ENCODE assay signal across 8 cellular contexts in genomic region chr9:128881884-128882676, GRCh38. TPM values are rescaled to one million over a fixed set of nuclear protein-coding genes. Genes with fewer than 3 reads are reported as not detected.
DNase-seq lines count a peak whose midpoint lies in the region; ATAC-seq and TF ChIP-seq lines count a peak whose summit lies in the region.

Gene KYAT1, minus strand, starts transcription at chr9:128881950. Its CDS starts 36,545 bp downstream, at chr9:128845405.
Gene LRRC8A, plus strand, starts transcription at chr9:128882133. Its CDS starts 25,032 bp downstream, at chr9:128907165.

- H3K9me3 Mint-ChIP-seq in activated B cell treated with CpG ODN at 0.5 μM for 24 hours = no peaks in the 10 kb centered on the region

- peak within 1 kb of the TSS; percentile 95 for H3K4me2 ChIP-seq in smooth muscle cell

- POLR2A ChIA-PET in activated B cell treated with CpG ODN at 0.5 μM for 24 hours (lab: Charles Lee) = interaction anchor here (0.5 to 2.0 kb wide), 11 partner anchors 11 to 604 kb away, joined by 3 to 7 read pairs (median 4); partner anchors contain the start of genes ENDOG, SPOUT1 and ZDHHC12

- ATAC-seq in GM19025 (IDR thresholded peaks at IDR 0.05; ENCODE audit: low read depth, unreplicated experiment) (peak; percentile 89), HG03280 (IDR thresholded peaks at IDR 0.05; ENCODE audit: unreplicated experiment) (peak; percentile 90), activated B cell treated with CpG ODN at 0.5 μM for 24 hours (ENCODE audit: low read depth) (peak; percentile 90)

- H3K27me3 ChIP-seq in smooth muscle cell (ENCODE audit: low read depth) = no peaks in the 10 kb centered on the region

- peak; percentile 81 for DNase-seq in AG09319 (ENCODE audit: extremely low read depth, low read depth)
- peak; percentile 98 for DNase-seq in NCI-H345 (lab: John Stamatoyannopoulos, UW)
- DNase-seq in activated B cell treated with CpG ODN at 0.5 μM for 24 hours = peak; percentile 98
- peak; percentile 95 for DNase-seq in cardiac fibroblast (ENCODE audit: low read depth in 2 of 2)
- DNase-seq in iPS-NIHi7 (ENCODE audit: extremely low spot score) = peak; percentile 93
- DNase-seq in smooth muscle cell (lab: John Stamatoyannopoulos, UW; ENCODE audit: unreplicated experiment) = peak; percentile 88

- peaks cover 3% of the 10 kb centered on the region for H3F3A ChIP-seq in smooth muscle cell (ENCODE audit: low read depth)

- peaks cover 18% of the 10 kb centered on the region for H3K36me3 Mint-ChIP-seq in activated B cell treated with CpG ODN at 0.5 μM for 24 hours (ENCODE audit: low read depth)

- H3K4me3 ChIP-seq in cardiac fibroblast (replicated peaks in 1 of 2; ENCODE audit: low read depth in 2 of 2, low read length in 2 of 2) (peak within 1 kb of the TSS; percentile 66 to 88), smooth muscle cell (peak within 1 kb of the TSS; percentile 77)

- peaks cover 57% of the 10 kb centered on the region for H3K79me2 ChIP-seq in smooth muscle cell (ENCODE audit: low read depth)

- H3K9me3 ChIP-seq in smooth muscle cell (replicated peaks; ENCODE audit: low read depth) = no peaks in the 10 kb centered on the region

- H3K4me1 Mint-ChIP-seq in activated B cell treated with CpG ODN at 0.5 μM for 24 hours = peaks cover 34% of the 10 kb centered on the region

- H3K27ac ChIP-seq in smooth muscle cell (ENCODE audit: low read depth) = peak within 1 kb of the TSS; percentile 83

- peak within 1 kb of the TSS; percentile 93 for H3K9ac ChIP-seq in smooth muscle cell (ENCODE audit: low read depth)

- peaks cover 46% of the 10 kb centered on the region for H4K20me1 ChIP-seq in smooth muscle cell (ENCODE audit: low read depth)

- H3K27me3 Mint-ChIP-seq in activated B cell treated with CpG ODN at 0.5 μM for 24 hours = no peaks in the 10 kb centered on the region

- under 1% methylated on average over 44 of the region's 70 CpGs for WGBS in smooth muscle cell (ENCODE audit: low lambda C conversion rate)

- H2AFZ ChIP-seq in smooth muscle cell (ENCODE audit: low read depth) = peak within 1 kb of the TSS; percentile 79

- peaks cover 13% of the 10 kb centered on the region for H3K4me1 ChIP-seq in smooth muscle cell (ENCODE audit: low read depth)

- CTCF ChIA-PET in activated B cell treated with CpG ODN at 0.5 μM for 24 hours (lab: Charles Lee) = interaction anchor here (1.5 kb wide), 1 partner anchor 47 kb away, joined by 5 read pairs; no protein-coding TSS in a partner anchor

- intact Hi-C loops in activated B cell treated with CpG ODN at 0.5 μM for 24 hours (cut with micrococcal nuclease) = loop anchor here (1.0 to 5.0 kb wide), 14 partner anchors 19 to 1430 kb away; partner anchors contain the start of genes DOLK, DYNC2I2, ENDOG and GLE1

- peak within 1 kb of the TSS; percentile 94 for H3K4me3 Mint-ChIP-seq in activated B cell treated with CpG ODN at 0.5 μM for 24 hours

- no peaks in the 10 kb centered on the region for H3K36me3 ChIP-seq in smooth muscle cell (ENCODE audit: low read depth)

- peak within 1 kb of the TSS; percentile 84 for H3K27ac Mint-ChIP-seq in activated B cell treated with CpG ODN at 0.5 μM for 24 hours

- TF ChIP-seq CTCF in AG09319 (IDR thresholded peaks at IDR 0.05; ENCODE audit: low read depth, low read length) (no peak), activated B cell treated with CpG ODN at 0.5 μM for 24 hours (IDR thresholded peaks at IDR 0.05) (no peak), cardiac fibroblast (IDR thresholded peaks at IDR 0.05; ENCODE audit: low read depth, low read length) (no peak), smooth muscle cell (IDR thresholded peaks at IDR 0.05; ENCODE audit: borderline replicate concordance, insufficient read depth, poor library complexity, severe bottlenecking) (no peak)

RNA-seq across cellular contexts. Expression of gene KYAT1, which starts in this region (rescaled TPM):
- total RNA-seq in activated B cell treated with CpG ODN at 0.5 μM for 24 hours (2.0 and 4.3 TPM in 2 replicates), smooth muscle cell (3.1 and 10.2 TPM in 2 replicates)
- polyA plus RNA-seq in smooth muscle cell = 7.7 and 9.3 TPM in 2 replicates

RNA-seq across cellular contexts. Expression of gene LRRC8A, which starts in this region (rescaled TPM):
- total RNA-seq in activated B cell treated with CpG ODN at 0.5 μM for 24 hours = 9.0 and 10.4 TPM in 2 replicates
- 44.9 and 50.1 TPM in 2 replicates for total RNA-seq in smooth muscle cell
- polyA plus RNA-seq in smooth muscle cell = 48.6 and 58.3 TPM in 2 replicates

Comparison
In these comparisons a context has a peak if more than half of its experiments do, and no peak if none do; other contexts are left out.
1. Peak in every context shown above with its lines: DNase-seq, ATAC-seq, H3K4me3 ChIP-seq and H3K27ac ChIP-seq.